26 cellular contexts compared by ENCODE assay signal in genomic region chr2:226600184-226600583, GRCh38.
A peak's percentile ranks its signal among the peaks of the same experiment; 100 is the strongest.
DNase-seq lines count a peak whose midpoint lies in the region; ATAC-seq and TF ChIP-seq lines count a peak whose summit lies in the region.
"Had no signal": no experiment of that assay in that cellular context is flagged by ENCODE, and none has a peak within 500 bp of the region (broad histone marks: within the 10 kb centered on the region; RNA-seq: fewer than 3 reads in every experiment).

No MANE protein-coding gene starts in this region.

- 90% methylated on average over 4 of the region's 5 CpGs; no CpG with 5 or more reads in 1 of the 2 experiments for WGBS in endodermal cell (ENCODE audit: insufficient coverage in 1 of 2, insufficient read length in 1 of 2), 2 experiments
- 84 to 93% methylated on average over 5 of the region's 5 CpGs for WGBS in sigmoid colon, 2 donors

- H3K4me1 Mint-ChIP-seq in endodermal cell = peaks cover 4% of the 10 kb centered on the region
- no peaks in the 10 kb centered on the region for H3K4me1 Mint-ChIP-seq in activated CD8-positive, alpha-beta T cell treated with anti-CD3 and anti-CD28 coated beads, Interleukin-2, amount 10 ng/mL, durations not matched to agents 7 days and 5 days (ENCODE audit: low read depth)
- H3K4me1 Mint-ChIP-seq: activated CD8-positive, alpha-beta memory T cell treated with anti-CD3 and anti-CD28 coated beads, Interleukin-2, amount 10 ng/mL, durations not matched to agents 7 days and 5 days; natural killer cell; T-helper 17 cell had no signal

- no peak overlapping the region for H3K4me2 ChIP-seq in osteoblast (ENCODE audit: insufficient read depth, low read length)
- H3K4me2 ChIP-seq: hepatocyte, SK-N-SH had no signal

- H3K9me3 ChIP-seq in SJSA1 (replicated peaks) = no peaks in the 10 kb centered on the region
- no peaks in the 10 kb centered on the region for H3K9me3 ChIP-seq in endodermal cell (ENCODE audit: control insufficient read depth, low read length)
- H3K9me3 ChIP-seq in osteoblast (ENCODE audit: low read depth, low read length) = no peaks in the 10 kb centered on the region
- no peaks in the 10 kb centered on the region for H3K9me3 ChIP-seq in sigmoid colon
- H3K9me3 ChIP-seq: pancreas, SK-N-SH, thoracic aorta had no signal

- CTCF ChIA-PET in activated CD8-positive, alpha-beta T cell treated with anti-CD3 and anti-CD28 coated beads, Interleukin-2, amount 10 ng/mL, durations not matched to agents 7 days and 5 days (lab: Charles Lee) = no interaction called here

- H3K79me2 ChIP-seq in osteoblast (ENCODE audit: insufficient read depth, low read length) = no peaks in the 10 kb centered on the region
- H3K79me2 ChIP-seq: hepatocyte had no signal

- peaks cover 2% of the 10 kb centered on the region for H3K27me3 Mint-ChIP-seq in endodermal cell (ENCODE audit: insufficient read depth)
- peaks cover 9% of the 10 kb centered on the region for H3K27me3 Mint-ChIP-seq in activated CD8-positive, alpha-beta T cell treated with anti-CD3 and anti-CD28 coated beads, Interleukin-2, amount 10 ng/mL, durations not matched to agents 7 days and 5 days (ENCODE audit: low read depth)

- H2AFZ ChIP-seq in osteoblast (ENCODE audit: low read length) = peak overlapping the region; percentile 16
- H2AFZ ChIP-seq: hepatocyte had no signal

- H3K27ac ChIP-seq in SJSA1 (peak overlapping the region; percentile 30), endodermal cell (ENCODE audit: low read depth, low read length) (no peak overlapping the region), osteoblast (ENCODE audit: low read depth, low read length) (no peak overlapping the region), sigmoid colon (no peak overlapping the region)
- H3K27ac ChIP-seq: foreskin keratinocyte, hepatocyte, pancreas, thoracic aorta had no signal

- DNase-seq in ELF-1 (ENCODE audit: low read depth, low spot score) (peak; percentile 11), SJSA1 (ENCODE audit: low read depth in 1 of 2, low spot score in 2 of 2) (peak in 1 of 2 experiments; percentile 54), endodermal cell (no peak), osteoblast (ENCODE audit: insufficient read length, low spot score, missing footprints) (no peak), activated T-cell treated with anti-CD3 and anti-CD28 coated beads for 4 hours (no peak), sigmoid colon (no peak)
- DNase-seq in activated CD8-positive, alpha-beta T cell treated with anti-CD3 and anti-CD28 coated beads, Interleukin-2, amount 10 ng/mL, durations not matched to agents 7 days and 5 days = no peak
- DNase-seq: activated CD4-positive, alpha-beta T cell treated with anti-CD3 and anti-CD28 coated beads for 48 hours; activated CD8-positive, alpha-beta memory T cell treated with anti-CD3 and anti-CD28 coated beads, Interleukin-2, amount 10 ng/mL, durations not matched to agents 7 days and 5 days; activated naive CD4-positive, alpha-beta T cell treated with anti-CD3 and anti-CD28 coated beads, Interleukin-2, amount 50 U/mL, for 16 hours; aorta; CD4-positive, alpha-beta T cell; cerebellar nuclear complex; foreskin keratinocyte; GDM1; natural killer cell; NCI-H1092; NCI-H187 treated with DMSO at 0.1 percent for 48 hours; NCI-H2227 treated with DMSO at 0.1 percent for 48 hours; pancreas; right cardiac atrium; SK-N-SH; stimulated activated naive CD4-positive, alpha-beta T cell treated with Interleukin-2 at 50 U/mL for 16 hours; T-helper 17 cell had no signal

- H3K36me3 ChIP-seq in SJSA1 = no peaks in the 10 kb centered on the region
- no peaks in the 10 kb centered on the region for H3K36me3 ChIP-seq in endodermal cell (ENCODE audit: control insufficient read depth, insufficient read depth, low read length)
- H3K36me3 ChIP-seq in osteoblast (ENCODE audit: insufficient read depth, low read length) = no peaks in the 10 kb centered on the region
- no peaks in the 10 kb centered on the region for H3K36me3 ChIP-seq in sigmoid colon
- H3K36me3 ChIP-seq: pancreas, thoracic aorta had no signal

- no peak for TF ChIP-seq EP300 in sigmoid colon (IDR thresholded peaks at IDR 0.05)

- no peak overlapping the region for H3K9ac ChIP-seq in endodermal cell (ENCODE audit: extremely low read depth, low read length, poor library complexity, severe bottlenecking)
- H3K9ac ChIP-seq: SK-N-SH had no signal

- POLR2A ChIA-PET in activated CD8-positive, alpha-beta T cell treated with anti-CD3 and anti-CD28 coated beads, Interleukin-2, amount 10 ng/mL, durations not matched to agents 7 days and 5 days (lab: Charles Lee) = no interaction called here

- no peak for ATAC-seq in activated CD8-positive, alpha-beta T cell treated with anti-CD3 and anti-CD28 coated beads, Interleukin-2, amount 10 ng/mL, durations not matched to agents 7 days and 5 days
- ATAC-seq: activated CD8-positive, alpha-beta memory T cell treated with anti-CD3 and anti-CD28 coated beads, Interleukin-2, amount 10 ng/mL, durations not matched to agents 7 days and 5 days; foreskin keratinocyte; natural killer cell; pancreas; right cardiac atrium; T-helper 17 cell had no signal

- TF ChIP-seq CTCF in endodermal cell (conservative IDR thresholded peaks at IDR 0.05) (peak; percentile 18), osteoblast (IDR thresholded peaks at IDR 0.05; ENCODE audit: extremely low read depth, low read depth, low read length) (no peak), sigmoid colon (IDR thresholded peaks at IDR 0.05) (no peak)

- no peak overlapping the region for H3K27ac Mint-ChIP-seq in endodermal cell
- H3K27ac Mint-ChIP-seq in activated CD8-positive, alpha-beta T cell treated with anti-CD3 and anti-CD28 coated beads, Interleukin-2, amount 10 ng/mL, durations not matched to agents 7 days and 5 days = no peak overlapping the region
- H3K27ac Mint-ChIP-seq: activated CD8-positive, alpha-beta memory T cell treated with anti-CD3 and anti-CD28 coated beads, Interleukin-2, amount 10 ng/mL, durations not matched to agents 7 days and 5 days; CD4-positive, alpha-beta T cell; natural killer cell; T-helper 17 cell had no signal

- no peaks in the 10 kb centered on the region for H3K36me3 Mint-ChIP-seq in endodermal cell (ENCODE audit: low read depth)
- H3K36me3 Mint-ChIP-seq in activated CD8-positive, alpha-beta T cell treated with anti-CD3 and anti-CD28 coated beads, Interleukin-2, amount 10 ng/mL, durations not matched to agents 7 days and 5 days (ENCODE audit: low read depth) = no peaks in the 10 kb centered on the region
- H3K36me3 Mint-ChIP-seq: activated CD8-positive, alpha-beta memory T cell treated with anti-CD3 and anti-CD28 coated beads, Interleukin-2, amount 10 ng/mL, durations not matched to agents 7 days and 5 days; natural killer cell had no signal

- peaks cover 21% of the 10 kb centered on the region for H3K4me1 ChIP-seq in SJSA1 (replicated peaks)
- H3K4me1 ChIP-seq in endodermal cell (ENCODE audit: control insufficient read depth, insufficient read depth, low read length) = no peaks in the 10 kb centered on the region
- H3K4me1 ChIP-seq in osteoblast (ENCODE audit: insufficient read depth, low read length) = peaks cover 15% of the 10 kb centered on the region
- H3K4me1 ChIP-seq in sigmoid colon = peaks cover 0 to 16% (median 4%) of the 10 kb centered on the region in 4 donors
- H3K4me1 ChIP-seq: foreskin keratinocyte, pancreas had no signal

- H3K27me3 ChIP-seq in SJSA1 (replicated peaks) (no peaks in the 10 kb centered on the region), endodermal cell (ENCODE audit: control insufficient read depth, insufficient read depth, low read length, poor library complexity, severe bottlenecking) (no peaks in the 10 kb centered on the region), osteoblast (ENCODE audit: insufficient read depth, low read length) (no peaks in the 10 kb centered on the region), sigmoid colon (no peaks in the 10 kb centered on the region)
- H3K27me3 ChIP-seq: foreskin keratinocyte, hepatocyte, pancreas had no signal

- H3K4me3 ChIP-seq in SJSA1 (no peak overlapping the region), endodermal cell (ENCODE audit: low read length) (no peak overlapping the region), osteoblast (ENCODE audit: insufficient read depth, low read length) (no peak overlapping the region), sigmoid colon (no peak overlapping the region)
- H3K4me3 ChIP-seq: hepatocyte, pancreas, thoracic aorta had no signal

- intact Hi-C loops in sigmoid colon (cut with DNase I) = no loop called here

- no peaks in the 10 kb centered on the region for H4K20me1 ChIP-seq in osteoblast (ENCODE audit: insufficient read depth, low read length)

- no peaks in the 10 kb centered on the region for H3K9me3 Mint-ChIP-seq in endodermal cell
- H3K9me3 Mint-ChIP-seq in activated CD8-positive, alpha-beta T cell treated with anti-CD3 and anti-CD28 coated beads, Interleukin-2, amount 10 ng/mL, durations not matched to agents 7 days and 5 days (ENCODE audit: insufficient read depth) = no peaks in the 10 kb centered on the region
- H3K9me3 Mint-ChIP-seq: CD4-positive, alpha-beta T cell had no signal

- TF ChIP-seq POLR2A in sigmoid colon (IDR thresholded peaks at IDR 0.05) = no peak

- H3K4me3 Mint-ChIP-seq in endodermal cell = no peak overlapping the region
- no peak overlapping the region for H3K4me3 Mint-ChIP-seq in activated CD8-positive, alpha-beta T cell treated with anti-CD3 and anti-CD28 coated beads, Interleukin-2, amount 10 ng/mL, durations not matched to agents 7 days and 5 days
- H3K4me3 Mint-ChIP-seq: activated CD8-positive, alpha-beta memory T cell treated with anti-CD3 and anti-CD28 coated beads, Interleukin-2, amount 10 ng/mL, durations not matched to agents 7 days and 5 days; CD4-positive, alpha-beta T cell; natural killer cell; T-helper 17 cell had no signal
